ENCODE assay signal across 20 cellular contexts in genomic region chr6:130034815-130035146, GRCh38. TPM values are rescaled to one million over a fixed set of nuclear protein-coding genes. Genes with fewer than 3 reads are reported as not detected.
DNase-seq lines count a peak whose midpoint lies in the region; ATAC-seq and TF ChIP-seq lines count a peak whose summit lies in the region.
"Had no signal": no experiment of that assay in that cellular context is flagged by ENCODE, and none has a peak within 500 bp of the region (broad histone marks: within the 10 kb centered on the region; RNA-seq: fewer than 3 reads in every experiment).

No MANE protein-coding gene starts in this region.

- no TSS peak for BruUV-seq in HCT116 (replicated peaks; lab: Mats Ljungman, UMichigan)

- ATAC-seq in CD8-positive, alpha-beta T cell, result no peak
- ATAC-seq in HCT116 (no peak), HG03159 (IDR thresholded peaks at IDR 0.05; ENCODE audit: unreplicated experiment) (no peak), right lobe of liver (no peak)
- no peak for ATAC-seq in naive thymus-derived CD4-positive, alpha-beta T cell
- ATAC-seq: Right ventricle myocardium inferior had no signal

- peaks cover 24% of the 10 kb centered on the region for H3K36me3 Mint-ChIP-seq in CD8-positive, alpha-beta T cell
- peaks cover 17% of the 10 kb centered on the region for H3K36me3 Mint-ChIP-seq in activated T-helper 2 cell treated with anti-CD3 and anti-CD28 coated beads, Interferon-gamma antibody, Interleukin-2, Interleukin-4, amounts not matched to agents 10 μg/mL and 5 μg/mL and 100 μg/mL, durations not matched to agents 14 hours and 24 hours and 36 hours (ENCODE audit: low read depth)
- peaks cover 4 to 35% (median 9%) of the 10 kb centered on the region in 5 donors for H3K36me3 Mint-ChIP-seq in naive thymus-derived CD4-positive, alpha-beta T cell

- intact Hi-C loops in CD8-positive, alpha-beta T cell (cut with DNase I, micrococcal nuclease), result loop anchor here in 1 of 2 experiments (5.0 kb wide), 1 partner anchor 808 kb away; no protein-coding TSS in a partner anchor
- intact Hi-C loops in HCT116 (cut with micrococcal nuclease), result loop anchor here (5.0 kb wide), 1 partner anchor 808 kb away; no protein-coding TSS in a partner anchor
- intact Hi-C loops in activated T-helper 2 cell treated with anti-CD3 and anti-CD28 coated beads, Interferon-gamma antibody, Interleukin-2, Interleukin-4, amounts not matched to agents 10 μg/mL and 5 μg/mL and 100 μg/mL, durations not matched to agents 14 hours and 24 hours and 36 hours (cut with micrococcal nuclease), result loop anchor here (1.0 to 10.0 kb wide), 2 partner anchors 98 to 810 kb away; no protein-coding TSS in a partner anchor
- intact Hi-C loops in naive thymus-derived CD4-positive, alpha-beta T cell (cut with micrococcal nuclease), result loop anchor here (5.0 kb wide), 2 partner anchors 188 to 808 kb away; partner anchors contain the start of gene SAMD3 (in 1 of the 2)
- intact Hi-C loops in right lobe of liver (cut with DNase I), result no loop called here

- no peak for TF ChIP-seq RAD21 in HCT116 (IDR thresholded peaks at IDR 0.05; ENCODE audit: low read depth)

- H3K4me1 Mint-ChIP-seq in CD8-positive, alpha-beta T cell (ENCODE audit: low read depth), result peaks cover 64% of the 10 kb centered on the region
- peaks cover 29% of the 10 kb centered on the region for H3K4me1 Mint-ChIP-seq in activated T-helper 2 cell treated with anti-CD3 and anti-CD28 coated beads, Interferon-gamma antibody, Interleukin-2, Interleukin-4, amounts not matched to agents 10 μg/mL and 5 μg/mL and 100 μg/mL, durations not matched to agents 14 hours and 24 hours and 36 hours (ENCODE audit: low read depth)
- H3K4me1 Mint-ChIP-seq in naive thymus-derived CD4-positive, alpha-beta T cell, result peaks cover 31 to 88% (median 69%) of the 10 kb centered on the region in 7 donors

- H3K4me1 ChIP-seq in CD8-positive, alpha-beta T cell (ENCODE audit: insufficient read depth, low read length), result peaks cover 21% of the 10 kb centered on the region
- H3K4me1 ChIP-seq in HCT116 (ENCODE audit: control insufficient read depth in 1 of 2, insufficient read depth in 2 of 2, low read length in 2 of 2) (peaks cover 23 to 26% of the 10 kb centered on the region in 2 experiments), right lobe of liver (no peaks in the 10 kb centered on the region)
- peaks cover 0 to 8% of the 10 kb centered on the region in 2 donors for H3K4me1 ChIP-seq in naive thymus-derived CD4-positive, alpha-beta T cell (ENCODE audit: control insufficient read depth in 2 of 2, insufficient read depth in 2 of 2, low read length in 2 of 2)
- H3K4me1 ChIP-seq: esophagus squamous epithelium, parathyroid adenoma had no signal

- 76% methylated on average over 7 of the region's 7 CpGs for WGBS in right lobe of liver (ENCODE audit: insufficient coverage, low coverage, low lambda C conversion rate, missing lambda C conversion rate)

- peaks cover 34% of the 10 kb centered on the region for H3K79me2 ChIP-seq in HCT116 (ENCODE audit: insufficient read depth, low read length)

- H3K9me3 ChIP-seq in CD8-positive, alpha-beta T cell (ENCODE audit: low read length), result no peaks in the 10 kb centered on the region
- no peaks in the 10 kb centered on the region for H3K9me3 ChIP-seq in HCT116 (ENCODE audit: control insufficient read depth in 1 of 2, insufficient read depth in 1 of 2, low read depth in 1 of 2, low read length in 2 of 2)
- no peaks in the 10 kb centered on the region for H3K9me3 ChIP-seq in naive thymus-derived CD4-positive, alpha-beta T cell (ENCODE audit: control insufficient read depth in 2 of 3, low read length in 3 of 3)
- H3K9me3 ChIP-seq in right lobe of liver, result no peaks in the 10 kb centered on the region
- H3K9me3 ChIP-seq: esophagus squamous epithelium, thoracic aorta had no signal

- H3K27ac Mint-ChIP-seq in CD8-positive, alpha-beta T cell, result peak overlapping the region; percentile 43
- peak overlapping the region; percentile 67 for H3K27ac Mint-ChIP-seq in activated T-helper 2 cell treated with anti-CD3 and anti-CD28 coated beads, Interferon-gamma antibody, Interleukin-2, Interleukin-4, amounts not matched to agents 10 μg/mL and 5 μg/mL and 100 μg/mL, durations not matched to agents 14 hours and 24 hours and 36 hours
- peak overlapping the region in 3 of 9 donors; percentile 11 to 62 (median 55) for H3K27ac Mint-ChIP-seq in naive thymus-derived CD4-positive, alpha-beta T cell

- no peak overlapping the region for H3K4me3 ChIP-seq in CD8-positive, alpha-beta T cell (ENCODE audit: low read depth, low read length)
- H3K4me3 ChIP-seq in HCT116 (replicated peaks in 1 of 2; ENCODE audit: low read depth in 1 of 2, low read length in 2 of 2), result peak overlapping the region in 1 of 2 experiments; percentile 34; a peak in 2 of 4 replicates
- no peak overlapping the region for H3K4me3 ChIP-seq in naive thymus-derived CD4-positive, alpha-beta T cell (ENCODE audit: low read length)
- H3K4me3 ChIP-seq in right lobe of liver, result no peak overlapping the region
- H3K4me3 ChIP-seq: esophagus squamous epithelium, thoracic aorta had no signal

- no peaks in the 10 kb centered on the region for H4K20me1 ChIP-seq in HCT116 (ENCODE audit: insufficient read depth)

- no peak for DNase-seq in CD8-positive, alpha-beta T cell
- DNase-seq in HCT116 (ENCODE audit: low read depth, low spot score) (no peak), NCI-H1694 treated with DMSO at 0.1 percent for 48 hours (lab: John Stamatoyannopoulos, UW) (no peak), right lobe of liver (no peak), NAMALWA (ENCODE audit: low spot score) (no peak)
- no peak for DNase-seq in activated T-helper 2 cell treated with anti-CD3 and anti-CD28 coated beads, Interferon-gamma antibody, Interleukin-2, Interleukin-4, amounts not matched to agents 10 μg/mL and 5 μg/mL and 100 μg/mL, durations not matched to agents 14 hours and 24 hours and 36 hours (ENCODE audit: low spot score)
- no peak for DNase-seq in naive thymus-derived CD4-positive, alpha-beta T cell
- DNase-seq: activated CD4-positive, alpha-beta T cell treated with anti-CD3 and anti-CD28 coated beads for 1 hour; central memory CD4-positive, alpha-beta T cell; effector CD4-positive, alpha-beta T cell; esophagus squamous epithelium; head of caudate nucleus; KG1; NCI-H1048; NCI-H524 treated with DMSO at 0.1 percent for 48 hours; T-helper 9 cell had no signal

- H3K9ac ChIP-seq in HCT116 (ENCODE audit: low read length), result no peak overlapping the region
- H3K9ac ChIP-seq: parathyroid adenoma had no signal

- H3K27ac ChIP-seq in CD8-positive, alpha-beta T cell (ENCODE audit: low read depth, low read length), result no peak overlapping the region
- H3K27ac ChIP-seq in HCT116 (ENCODE audit: low read depth, low read length), result peak overlapping the region; percentile 58; the same call in 1 of the 2 replicates
- H3K27ac ChIP-seq in naive thymus-derived CD4-positive, alpha-beta T cell (ENCODE audit: low read depth, low read length), result no peak overlapping the region
- no peak overlapping the region for H3K27ac ChIP-seq in right lobe of liver
- H3K27ac ChIP-seq: esophagus squamous epithelium, parathyroid adenoma, thoracic aorta had no signal

- peak overlapping the region; percentile 27 for H3K4me3 Mint-ChIP-seq in CD8-positive, alpha-beta T cell
- H3K4me3 Mint-ChIP-seq in activated T-helper 2 cell treated with anti-CD3 and anti-CD28 coated beads, Interferon-gamma antibody, Interleukin-2, Interleukin-4, amounts not matched to agents 10 μg/mL and 5 μg/mL and 100 μg/mL, durations not matched to agents 14 hours and 24 hours and 36 hours (ENCODE audit: low read depth), result no peak overlapping the region
- peak overlapping the region in 7 of 10 donors; percentile 12 to 48 (median 36) for H3K4me3 Mint-ChIP-seq in naive thymus-derived CD4-positive, alpha-beta T cell

- H3K9me2 ChIP-seq in HCT116 (ENCODE audit: insufficient read depth), result no peaks in the 10 kb centered on the region

- RAD21 ChIA-PET in HCT116 (lab: Charles Lee; ENCODE audit: low non-redundant PET in 1 of 2, low total read pairs in 2 of 2, uncharacterized antibody in 2 of 2, unreplicated experiment in 2 of 2), result no interaction called here

- H3K27me3 Mint-ChIP-seq in CD8-positive, alpha-beta T cell (ENCODE audit: low read depth), result no peaks in the 10 kb centered on the region
- no peaks in the 10 kb centered on the region for H3K27me3 Mint-ChIP-seq in activated T-helper 2 cell treated with anti-CD3 and anti-CD28 coated beads, Interferon-gamma antibody, Interleukin-2, Interleukin-4, amounts not matched to agents 10 μg/mL and 5 μg/mL and 100 μg/mL, durations not matched to agents 14 hours and 24 hours and 36 hours (ENCODE audit: low read depth)
- H3K27me3 Mint-ChIP-seq in naive thymus-derived CD4-positive, alpha-beta T cell, result no peaks in the 10 kb centered on the region

- H3K36me3 ChIP-seq in CD8-positive, alpha-beta T cell (ENCODE audit: insufficient read depth, low read length), result no peaks in the 10 kb centered on the region
- H3K36me3 ChIP-seq in HCT116 (ENCODE audit: control insufficient read depth in 1 of 2, insufficient read depth in 2 of 2, low read length in 2 of 2), result no peaks in the 10 kb centered on the region
- H3K36me3 ChIP-seq in naive thymus-derived CD4-positive, alpha-beta T cell (ENCODE audit: control insufficient read depth in 2 of 3, insufficient read depth in 3 of 3, low read length in 3 of 3), result no peaks in the 10 kb centered on the region
- no peaks in the 10 kb centered on the region for H3K36me3 ChIP-seq in right lobe of liver
- H3K36me3 ChIP-seq: esophagus squamous epithelium, thoracic aorta had no signal

- peak overlapping the region; percentile 66 for H3K4me2 ChIP-seq in HCT116 (ENCODE audit: low read length)

- TF ChIP-seq POLR2A in HCT116 (IDR thresholded peaks at IDR 0.05; ENCODE audit: borderline replicate concordance, extremely low read depth, insufficient read depth, insufficient read length) (no peak), right lobe of liver (IDR thresholded peaks at IDR 0.05) (no peak)

- TF ChIP-seq CTCF in CD8-positive, alpha-beta T cell (IDR thresholded peaks at IDR 0.05), result no peak
- TF ChIP-seq CTCF in HCT116 (IDR thresholded peaks at IDR 0.05 in 2 of 3, conservative IDR thresholded peaks at IDR 0.05 in 1 of 3; ENCODE audit: borderline replicate concordance in 1 of 3, insufficient read depth in 1 of 3, low read depth in 2 of 3, low read length in 2 of 3), result no peak
- TF ChIP-seq CTCF in right lobe of liver (IDR thresholded peaks at IDR 0.05), result no peak

- CTCF ChIA-PET in CD8-positive, alpha-beta T cell (lab: Charles Lee), result interaction anchor here (0.7 to 1.6 kb wide), 2 partner anchors 247 to 545 kb away, joined by 3 to 5 read pairs; no protein-coding TSS in a partner anchor
- CTCF ChIA-PET in HCT116 (lab: Charles Lee), result interaction anchor here (1.0 to 3.4 kb wide), 2 partner anchors 14 to 248 kb away, joined by 4 to 15 read pairs; no protein-coding TSS in a partner anchor
- CTCF ChIA-PET in naive thymus-derived CD4-positive, alpha-beta T cell (lab: Charles Lee), result no interaction called here

- no peak overlapping the region for H2AFZ ChIP-seq in HCT116 (ENCODE audit: low read depth, low read length, poor library complexity, severe bottlenecking)
- H2AFZ ChIP-seq: parathyroid adenoma had no signal

- no peaks in the 10 kb centered on the region for H3K9me3 Mint-ChIP-seq in CD8-positive, alpha-beta T cell
- H3K9me3 Mint-ChIP-seq in activated T-helper 2 cell treated with anti-CD3 and anti-CD28 coated beads, Interferon-gamma antibody, Interleukin-2, Interleukin-4, amounts not matched to agents 10 μg/mL and 5 μg/mL and 100 μg/mL, durations not matched to agents 14 hours and 24 hours and 36 hours, result no peaks in the 10 kb centered on the region
- peaks cover 0 to 10% (median 0%) of the 10 kb centered on the region in 11 donors for H3K9me3 Mint-ChIP-seq in naive thymus-derived CD4-positive, alpha-beta T cell

- POLR2A ChIA-PET in CD8-positive, alpha-beta T cell (lab: Charles Lee), result no interaction called here
- POLR2A ChIA-PET in HCT116 (lab: Charles Lee), result no interaction called here
- POLR2A ChIA-PET in naive thymus-derived CD4-positive, alpha-beta T cell (lab: Charles Lee), result no interaction called here

- no peaks in the 10 kb centered on the region for H3K27me3 ChIP-seq in CD8-positive, alpha-beta T cell (ENCODE audit: insufficient read depth, low read length)
- H3K27me3 ChIP-seq in HCT116 (ENCODE audit: insufficient read depth, low read length), result no peaks in the 10 kb centered on the region
- H3K27me3 ChIP-seq in naive thymus-derived CD4-positive, alpha-beta T cell (ENCODE audit: control insufficient read depth in 2 of 2, insufficient read depth in 2 of 2, low read length in 2 of 2), result no peaks in the 10 kb centered on the region
- no peaks in the 10 kb centered on the region for H3K27me3 ChIP-seq in right lobe of liver
- H3K27me3 ChIP-seq: esophagus squamous epithelium had no signal

RNA-seq across cellular contexts. Expression of gene L3MBTL3, which starts 16.4 kb away (rescaled TPM):
- 10 to 100 TPM; 41.2 to 50.5 TPM for total RNA-seq in CD8-positive, alpha-beta T cell
- 31.5 TPM for total RNA-seq in HCT116 (2021; ENCODE audit: unreplicated experiment)
- polyA plus RNA-seq in HCT116 (2012), result 11.8 and 14.6 TPM in 2 replicates
- total RNA-seq in activated T-helper 2 cell treated with anti-CD3 and anti-CD28 coated beads, Interferon-gamma antibody, Interleukin-2, Interleukin-4, amounts not matched to agents 10 μg/mL and 5 μg/mL and 100 μg/mL, durations not matched to agents 14 hours and 24 hours and 36 hours, result 7.0 and 8.3 TPM in 2 replicates
- total RNA-seq in naive thymus-derived CD4-positive, alpha-beta T cell, result 10 to 100 TPM; 15.0 to 47.5 (median 38.7) TPM
- polyA plus RNA-seq in naive thymus-derived CD4-positive, alpha-beta T cell, result 1 to 10 TPM; 4.8 to 5.5 TPM
- 10 to 100 TPM in 1 of 6 experiments, 1 to 10 TPM in 5; 3.0 to 13.2 (median 7.2) TPM for total RNA-seq in right lobe of liver

Comparison
In these comparisons a context has a peak if more than half of its experiments do, and no peak if none do; other contexts are left out.
1. intact Hi-C loops: an anchor here in HCT116 (5.0 kb wide), activated T-helper 2 cell treated with anti-CD3 and anti-CD28 coated beads, Interferon-gamma antibody, Interleukin-2, Interleukin-4, amounts not matched to agents 10 μg/mL and 5 μg/mL and 100 μg/mL, durations not matched to agents 14 hours and 24 hours and 36 hours (1.0 to 10.0 kb wide) and naive thymus-derived CD4-positive, alpha-beta T cell (5.0 kb wide); none called in right lobe of liver.